ENCODE assay signal across 17 cellular contexts in genomic region chr5:18792145-18792544, GRCh38.
A peak's percentile ranks its signal among the peaks of the same experiment; 100 is the strongest.
DNase-seq lines count a peak whose midpoint lies in the region; ATAC-seq, FAIRE-seq and TF ChIP-seq lines count a peak whose summit lies in the region.
"Had no signal": no experiment of that assay in that cellular context is flagged by ENCODE, and none has a peak within 500 bp of the region (broad histone marks: within the 10 kb centered on the region; RNA-seq: fewer than 3 reads in every experiment).

No MANE protein-coding gene starts in this region.

- no peak overlapping the region for H3K4me3 ChIP-seq in A549
- H3K4me3 ChIP-seq: heart left ventricle, lung, ovary had no signal

- H3K27me3 Mint-ChIP-seq in HFFc6 (ENCODE audit: insufficient read depth): no peaks in the 10 kb centered on the region
- no peaks in the 10 kb centered on the region for H3K27me3 Mint-ChIP-seq in activated CD4-positive, alpha-beta T cell treated with anti-CD3 and anti-CD28 coated beads, Interleukin-2, amount 10 ng/mL, durations not matched to agents 24 days and 14 days
- no peaks in the 10 kb centered on the region for H3K27me3 Mint-ChIP-seq in activated naive CD8-positive, alpha-beta T cell treated with anti-CD3 and anti-CD28 coated beads for 36 hours
- H3K27me3 Mint-ChIP-seq: activated T-cell treated with anti-CD3 and anti-CD28 coated beads, Interleukin-2, amount 50 U/mL, for 24 hours had no signal

- TF ChIP-seq RAD21 in A549 (conservative IDR thresholded peaks at IDR 0.05 in 1 of 2, IDR thresholded peaks at IDR 0.05 in 1 of 2): no peak

- no peak for TF ChIP-seq POLR2A in A549 (IDR thresholded peaks at IDR 0.05; ENCODE audit: low read length)

- no peak overlapping the region for H3K27ac Mint-ChIP-seq in HFFc6
- H3K27ac Mint-ChIP-seq in activated CD4-positive, alpha-beta T cell treated with anti-CD3 and anti-CD28 coated beads, Interleukin-2, amount 10 ng/mL, durations not matched to agents 24 days and 14 days: no peak overlapping the region
- H3K27ac Mint-ChIP-seq in activated naive CD8-positive, alpha-beta T cell treated with anti-CD3 and anti-CD28 coated beads for 36 hours: no peak overlapping the region
- H3K27ac Mint-ChIP-seq: activated T-cell treated with anti-CD3 and anti-CD28 coated beads, Interleukin-2, amount 50 U/mL, for 24 hours had no signal

- DNase-seq in A549 (ENCODE audit: low read depth in 1 of 2, low spot score in 1 of 2): peak in 1 of 2 experiments; percentile 67
- peak; percentile 91 for DNase-seq in HT1080 (ENCODE audit: low read depth)
- DNase-seq in RPMI8226: peak; percentile 57
- DNase-seq in foreskin keratinocyte: peak; percentile 98 to 99
- DNase-seq in AG08396 (ENCODE audit: low spot score): no peak
- DNase-seq in HFFc6: no peak
- DNase-seq in activated CD4-positive, alpha-beta T cell treated with anti-CD3 and anti-CD28 coated beads, Interleukin-2, amount 10 ng/mL, durations not matched to agents 24 days and 14 days: no peak
- no peak for DNase-seq in activated naive CD8-positive, alpha-beta T cell treated with anti-CD3 and anti-CD28 coated beads for 36 hours
- DNase-seq: activated T-cell treated with anti-CD3 and anti-CD28 coated beads, Interleukin-2, amount 50 U/mL, for 24 hours; amygdala; effector memory CD4-positive, alpha-beta T cell; NCI-H2107; ovary; stimulated activated CD4-positive, alpha-beta T cell treated with anti-CD3 and anti-CD28 coated beads, Interleukin-15, amount 100 ng/mL, for 24 hours; stimulated activated CD8-positive, alpha-beta memory T cell treated with anti-CD3 and anti-CD28 coated beads, Interleukin-4, amount 100 ng/mL, for 48 hours had no signal

- H3K9me3 ChIP-seq in A549: no peaks in the 10 kb centered on the region
- H3K9me3 ChIP-seq: heart left ventricle, ovary had no signal

- H3K27ac ChIP-seq in A549: no peak overlapping the region
- peak overlapping the region; percentile 75 for H3K27ac ChIP-seq in foreskin keratinocyte
- H3K27ac ChIP-seq: heart left ventricle, ovary had no signal

- WGBS in A549 (ENCODE audit: missing lambda C conversion rate): 54% methylated on average over 6 of the region's 6 CpGs

- no peak overlapping the region for H3K4me3 Mint-ChIP-seq in HFFc6
- no peak overlapping the region for H3K4me3 Mint-ChIP-seq in activated CD4-positive, alpha-beta T cell treated with anti-CD3 and anti-CD28 coated beads, Interleukin-2, amount 10 ng/mL, durations not matched to agents 24 days and 14 days
- H3K4me3 Mint-ChIP-seq in activated naive CD8-positive, alpha-beta T cell treated with anti-CD3 and anti-CD28 coated beads for 36 hours: no peak overlapping the region
- H3K4me3 Mint-ChIP-seq: activated T-cell treated with anti-CD3 and anti-CD28 coated beads, Interleukin-2, amount 50 U/mL, for 24 hours had no signal

- no peaks in the 10 kb centered on the region for H3K36me3 Mint-ChIP-seq in HFFc6 (ENCODE audit: low read depth)
- H3K36me3 Mint-ChIP-seq in activated CD4-positive, alpha-beta T cell treated with anti-CD3 and anti-CD28 coated beads, Interleukin-2, amount 10 ng/mL, durations not matched to agents 24 days and 14 days (ENCODE audit: low read depth): no peaks in the 10 kb centered on the region
- no peaks in the 10 kb centered on the region for H3K36me3 Mint-ChIP-seq in activated naive CD8-positive, alpha-beta T cell treated with anti-CD3 and anti-CD28 coated beads for 36 hours

- POLR2A ChIA-PET in A549 (lab: Yijun Ruan, JAX): no interaction called here

- no peak for TF ChIP-seq CTCF in A549 (IDR thresholded peaks at IDR 0.05)
- TF ChIP-seq CTCF in foreskin keratinocyte (conservative IDR thresholded peaks at IDR 0.05): no peak
- TF ChIP-seq CTCF in HFFc6 (IDR thresholded peaks at IDR 0.05): no peak

- CTCF ChIA-PET in A549 (lab: Yijun Ruan, JAX): no interaction called here

- FAIRE-seq in A549 (lab: Jason Lieb, UNC): no peak

- H3K9me3 Mint-ChIP-seq in HFFc6: peaks cover 14% of the 10 kb centered on the region; the same call in 1 of the 2 replicates
- no peaks in the 10 kb centered on the region for H3K9me3 Mint-ChIP-seq in activated CD4-positive, alpha-beta T cell treated with anti-CD3 and anti-CD28 coated beads, Interleukin-2, amount 10 ng/mL, durations not matched to agents 24 days and 14 days
- no peaks in the 10 kb centered on the region for H3K9me3 Mint-ChIP-seq in activated naive CD8-positive, alpha-beta T cell treated with anti-CD3 and anti-CD28 coated beads for 36 hours
- H3K9me3 Mint-ChIP-seq: activated T-cell treated with anti-CD3 and anti-CD28 coated beads, Interleukin-2, amount 50 U/mL, for 24 hours had no signal

- TF ChIP-seq EP300 in A549 (IDR thresholded peaks at IDR 0.05): no peak

- H3K27me3 ChIP-seq in foreskin keratinocyte: no peaks in the 10 kb centered on the region
- H3K27me3 ChIP-seq: heart left ventricle, ovary had no signal

- peak; percentile 43 to 44; a peak in 4 of 6 replicates for ATAC-seq in A549
- ATAC-seq in foreskin keratinocyte: peak; percentile 99
- ATAC-seq: heart left ventricle had no signal

- H3K4me1 ChIP-seq in A549 (no peaks in the 10 kb centered on the region), foreskin keratinocyte (peaks cover 6% of the 10 kb centered on the region)
- H3K4me1 ChIP-seq: heart left ventricle had no signal

- no peak overlapping the region for H3K4me2 ChIP-seq in A549

- intact Hi-C loops in activated CD4-positive, alpha-beta T cell treated with anti-CD3 and anti-CD28 coated beads, Interleukin-2, amount 10 ng/mL, durations not matched to agents 24 days and 14 days (cut with micrococcal nuclease): no loop called here

- H3K4me1 Mint-ChIP-seq in HFFc6 (ENCODE audit: low read depth): no peaks in the 10 kb centered on the region
- no peaks in the 10 kb centered on the region for H3K4me1 Mint-ChIP-seq in activated CD4-positive, alpha-beta T cell treated with anti-CD3 and anti-CD28 coated beads, Interleukin-2, amount 10 ng/mL, durations not matched to agents 24 days and 14 days
- H3K4me1 Mint-ChIP-seq in activated naive CD8-positive, alpha-beta T cell treated with anti-CD3 and anti-CD28 coated beads for 36 hours: no peaks in the 10 kb centered on the region

TF ChIP-seq in A549, 52 proteins besides CTCF, POLR2A, EP300 and RAD21:
- TF ChIP-seq MAFK (IDR thresholded peaks at IDR 0.05; ENCODE audit: partially characterized antibody) (peak; percentile 94), FOSB (CRISPR knock-in tag; IDR thresholded peaks at IDR 0.05) (no peak)
TF ChIP-seq in A549: peak in this region for 1.

Comparison
In these comparisons a context has a peak if more than half of its experiments do, and no peak if none do; other contexts are left out.
1. DNase-seq: peak in HT1080 (single experiment), RPMI8226 (single experiment) and foreskin keratinocyte (2 of 2); none in AG08396 (single experiment), HFFc6 (single experiment), activated CD4-positive, alpha-beta T cell treated with anti-CD3 and anti-CD28 coated beads, Interleukin-2, amount 10 ng/mL, durations not matched to agents 24 days and 14 days (single experiment) and activated naive CD8-positive, alpha-beta T cell treated with anti-CD3 and anti-CD28 coated beads for 36 hours (single experiment).